ENCODE assay signal across 8 cellular contexts in genomic region chr7:27143022-27143949, GRCh38.
DNase-seq lines count a peak whose midpoint lies in the region; ATAC-seq and TF ChIP-seq lines count a peak whose summit lies in the region.

TSS of gene HOXA5 (minus strand) at chr7:27143681. CDS start at chr7:27143607, 74 bp downstream.

- peaks cover 28% of the 10 kb centered on the region for H3K36me3 ChIP-seq in muscle layer of colon (ENCODE audit: insufficient read depth, low read length)

- in situ Hi-C loops in GM13976 (cut with MboI; ENCODE audit: low sequenced_read_pairs, unreplicated experiment), result no loop called here

- peak within 1 kb of the TSS; percentile 47 for H3K9ac ChIP-seq in muscle layer of colon (ENCODE audit: low read length)

- H3K9me3 ChIP-seq in muscle layer of colon (ENCODE audit: low read length), result no peaks in the 10 kb centered on the region

- H3K4me1 ChIP-seq in muscle layer of colon (ENCODE audit: insufficient read depth, low read length), result peaks cover 34% of the 10 kb centered on the region

- H3K27me3 ChIP-seq in muscle layer of colon (ENCODE audit: control insufficient read depth in 1 of 2, insufficient read depth in 2 of 2, low read length in 2 of 2), result no peaks in the 10 kb centered on the region

- peak within 1 kb of the TSS; percentile 75 for H3K27ac ChIP-seq in muscle layer of colon (ENCODE audit: low read depth, low read length)

- DNase-seq in GM13976 (ENCODE audit: low spot score) (peak; percentile 32), NCI-H526 (lab: John Stamatoyannopoulos, UW) (peak; percentile 97 to 99), epidermal melanocyte (ENCODE audit: insufficient read length, low spot score) (peak; percentile 77), NCI-H1436 treated with DMSO at 0.1 percent for 48 hours (lab: John Stamatoyannopoulos, UW) (no peak)

- ATAC-seq in HG03439 (IDR thresholded peaks at IDR 0.05; ENCODE audit: unreplicated experiment) (no peak), HG02884 (IDR thresholded peaks at IDR 0.05; ENCODE audit: unreplicated experiment) (no peak), GM21423 (IDR thresholded peaks at IDR 0.05; ENCODE audit: unreplicated experiment) (no peak)

- H3K4me3 ChIP-seq in muscle layer of colon (ENCODE audit: low read depth in 1 of 2, low read length in 2 of 2), result peak within 1 kb of the TSS; percentile 44 to 71

- no peak for TF ChIP-seq CTCF in GM13976 (IDR thresholded peaks at IDR 0.05; ENCODE audit: borderline replicate concordance, control extremely low read depth, extremely low read depth, insufficient read depth, missing control alignments)
